21 cellular contexts compared by ENCODE assay signal in the genomic region with DNA sequence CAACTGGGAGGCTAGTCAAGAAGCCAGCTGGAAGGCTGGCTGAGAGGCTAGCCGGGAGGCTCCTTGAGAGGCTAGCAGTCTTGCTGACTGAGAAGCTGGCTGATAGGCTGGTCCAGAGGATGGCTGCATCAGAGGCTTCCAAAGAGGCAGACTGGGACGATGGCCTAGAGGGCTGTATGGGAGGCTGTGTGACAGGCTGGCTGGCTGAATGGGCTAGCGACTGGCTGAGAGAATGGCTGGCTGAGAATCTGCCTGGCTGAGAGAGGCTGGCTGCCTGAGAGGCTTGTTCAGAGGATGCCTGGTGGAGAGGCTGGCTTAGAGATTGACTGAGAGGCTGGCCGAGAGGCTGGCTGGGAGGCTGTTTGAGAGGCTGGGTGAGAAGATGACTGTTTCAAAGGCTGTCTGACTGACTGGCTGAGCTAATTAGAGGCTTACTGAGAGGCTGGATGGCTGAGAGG. TPM values are rescaled to one million over a fixed set of nuclear protein-coding genes. Genes with fewer than 3 reads are reported as not detected.
DNase-seq lines count a peak whose midpoint lies in the region; ATAC-seq, FAIRE-seq and TF ChIP-seq lines count a peak whose summit lies in the region.
"Had no signal": no experiment of that assay in that cellular context is flagged by ENCODE, and none has a peak within 500 bp of the region (broad histone marks: within the 10 kb centered on the region; RNA-seq: fewer than 3 reads in every experiment).

No MANE protein-coding gene starts in this region.

- peaks cover 26% of the 10 kb centered on the region for H3K27me3 Mint-ChIP-seq in activated T-cell treated with anti-CD3 and anti-CD28 coated beads, Interleukin-2, amount 50 U/mL, for 4 hours (ENCODE audit: low read depth)

- in situ Hi-C loops in K562 (cut with MboI): no loop called here

- TF ChIP-seq CTCF in K562 (IDR thresholded peaks at IDR 0.05 in 2 of 3, conservative IDR thresholded peaks at IDR 0.05 in 1 of 3; ENCODE audit: insufficient read depth in 2 of 3, low read depth in 1 of 3, low read length in 3 of 3) (no peak), right atrium auricular region (IDR thresholded peaks at IDR 0.05) (no peak), stomach (IDR thresholded peaks at IDR 0.05) (no peak)

- no peaks in the 10 kb centered on the region for H3K9me3 ChIP-seq in K562 (replicated peaks; ENCODE audit: control insufficient read depth, insufficient read depth, low read depth, low read length)
- H3K9me3 ChIP-seq in right atrium auricular region: no peaks in the 10 kb centered on the region
- H3K9me3 ChIP-seq in stomach: no peaks in the 10 kb centered on the region
- H3K9me3 ChIP-seq: Caco-2, MG63, psoas muscle had no signal

- H3K4me1 ChIP-seq in K562 (replicated peaks in 1 of 2; ENCODE audit: control insufficient read depth in 2 of 2, insufficient read depth in 2 of 2, low read length in 2 of 2) (peaks cover 0 to 13% of the 10 kb centered on the region in 2 experiments; a peak in 3 of 5 replicates), right atrium auricular region (peaks cover 0 to 28% of the 10 kb centered on the region in 2 donors), stomach (peaks cover 32 to 49% (median 36%) of the 10 kb centered on the region in 4 donors)
- H3K4me1 ChIP-seq: Caco-2, psoas muscle had no signal

- H4K20me1 ChIP-seq in K562 (replicated peaks; ENCODE audit: control insufficient read depth, insufficient read depth, low read length): no peaks in the 10 kb centered on the region

- ATAC-seq in K562 (peak; percentile 51), GM18520 (IDR thresholded peaks at IDR 0.05; ENCODE audit: unreplicated experiment) (no peak), GM18909 (IDR thresholded peaks at IDR 0.05; ENCODE audit: poor library complexity, unreplicated experiment) (no peak)
- no peak for ATAC-seq in activated T-cell treated with anti-CD3 and anti-CD28 coated beads, Interleukin-2, amount 50 U/mL, for 4 hours
- ATAC-seq: GM23338; stimulated activated effector memory CD8-positive, alpha-beta T cell treated with anti-CD3 and anti-CD28 coated beads, Interleukin-12 subunit alpha, Interleukin-12 subunit beta, amount 100 ng/mL, for 72 hours had no signal

- H3K27ac ChIP-seq in K562 (ENCODE audit: extremely low read depth, low read depth, low read length) (no peak overlapping the region), right atrium auricular region (peak overlapping the region; percentile 36 to 76), stomach (peak overlapping the region; percentile 46 to 78 (median 74))
- H3K27ac ChIP-seq: psoas muscle had no signal

- no peaks in the 10 kb centered on the region for H3K36me3 Mint-ChIP-seq in activated T-cell treated with anti-CD3 and anti-CD28 coated beads, Interleukin-2, amount 50 U/mL, for 4 hours (ENCODE audit: insufficient read depth)
- H3K36me3 Mint-ChIP-seq: memory B cell; stimulated activated effector memory CD8-positive, alpha-beta T cell treated with anti-CD3 and anti-CD28 coated beads, Interleukin-12 subunit alpha, Interleukin-12 subunit beta, amount 100 ng/mL, for 72 hours had no signal

- H3K27me3 ChIP-seq in K562 (ENCODE audit: control insufficient read depth in 2 of 2, insufficient read depth in 2 of 2, low read length in 2 of 2): peaks cover 7 to 50% of the 10 kb centered on the region in 2 experiments; a peak in 4 of 5 replicates
- no peaks in the 10 kb centered on the region for H3K27me3 ChIP-seq in right atrium auricular region
- H3K27me3 ChIP-seq in stomach: no peaks in the 10 kb centered on the region

- no peak overlapping the region for H3K4me3 Mint-ChIP-seq in activated T-cell treated with anti-CD3 and anti-CD28 coated beads, Interleukin-2, amount 50 U/mL, for 4 hours
- H3K4me3 Mint-ChIP-seq: activated naive CD4-positive, alpha-beta T cell treated with anti-CD3 and anti-CD28 coated beads for 36 hours; GM23338; memory B cell; naive B cell; stimulated activated effector memory CD8-positive, alpha-beta T cell treated with anti-CD3 and anti-CD28 coated beads, Interleukin-12 subunit alpha, Interleukin-12 subunit beta, amount 100 ng/mL, for 72 hours had no signal

- POLR2A ChIA-PET in K562 (lab: Yijun Ruan, JAX): interaction anchor here (0.6 to 1.3 kb wide), 4 partner anchors 16 to 1122 kb away, joined by 3 to 6 read pairs (median 4); no protein-coding TSS in a partner anchor

- intact Hi-C loops in K562 (cut with micrococcal nuclease): no loop called here
- intact Hi-C loops in stomach (cut with DNase I; ENCODE audit: low total_unique reads): no loop called here

- H3K36me3 ChIP-seq in K562 (ENCODE audit: control insufficient read depth, insufficient read depth, low read length) (no peaks in the 10 kb centered on the region), right atrium auricular region (no peaks in the 10 kb centered on the region), stomach (no peaks in the 10 kb centered on the region)
- H3K36me3 ChIP-seq: MG63 had no signal

- H3K9me3 Mint-ChIP-seq in activated T-cell treated with anti-CD3 and anti-CD28 coated beads, Interleukin-2, amount 50 U/mL, for 4 hours: no peaks in the 10 kb centered on the region
- H3K9me3 Mint-ChIP-seq: activated naive CD4-positive, alpha-beta T cell treated with anti-CD3 and anti-CD28 coated beads for 36 hours; GM23338; memory B cell; stimulated activated effector memory CD8-positive, alpha-beta T cell treated with anti-CD3 and anti-CD28 coated beads, Interleukin-12 subunit alpha, Interleukin-12 subunit beta, amount 100 ng/mL, for 72 hours had no signal

- FAIRE-seq in K562 (lab: Jason Lieb, UNC): no peak

- WGBS in K562 (ENCODE audit: insufficient coverage, low coverage, missing lambda C conversion rate): 2% methylated on average over 4 of the region's 4 CpGs
- WGBS in stomach, 5 donors: 53 to 74% (median 68%) methylated on average over 4 of the region's 4 CpGs

- no peak for TF ChIP-seq EP300 in K562 (IDR thresholded peaks at IDR 0.05; ENCODE audit: low read length)
- TF ChIP-seq EP300 in stomach (IDR thresholded peaks at IDR 0.05): no peak

- H3K4me3 ChIP-seq in K562: no peak overlapping the region
- no peak overlapping the region for H3K4me3 ChIP-seq in right atrium auricular region
- no peak overlapping the region for H3K4me3 ChIP-seq in stomach
- H3K4me3 ChIP-seq: GM23338, MG63, psoas muscle had no signal

- no TSS peak for BruUV-seq in K562 (replicated peaks; lab: Mats Ljungman, UMichigan)

- H3K4me2 ChIP-seq in K562 (ENCODE audit: insufficient read depth, low read length): no peak overlapping the region
- H3K4me2 ChIP-seq: GM23338 had no signal

- H3K79me2 ChIP-seq in K562 (ENCODE audit: control insufficient read depth, insufficient read depth, low read length): no peaks in the 10 kb centered on the region

- CTCF ChIA-PET in K562 (lab: Yijun Ruan, JAX; ENCODE audit: low intra/inter-chr PET ratio): no interaction called here

- H2AFZ ChIP-seq in K562 (ENCODE audit: low read depth, low read length): no peak overlapping the region
- H2AFZ ChIP-seq: GM23338 had no signal

- TF ChIP-seq POLR2A in K562 (conservative IDR thresholded peaks at IDR 0.05) (no peak), stomach (IDR thresholded peaks at IDR 0.05) (no peak)

- H3K9me1 ChIP-seq in K562 (ENCODE audit: control insufficient read depth, insufficient read depth, low read length): no peaks in the 10 kb centered on the region

- no peaks in the 10 kb centered on the region for H3K4me1 Mint-ChIP-seq in activated T-cell treated with anti-CD3 and anti-CD28 coated beads, Interleukin-2, amount 50 U/mL, for 4 hours (ENCODE audit: low read depth)
- H3K4me1 Mint-ChIP-seq: memory B cell; stimulated activated effector memory CD8-positive, alpha-beta T cell treated with anti-CD3 and anti-CD28 coated beads, Interleukin-12 subunit alpha, Interleukin-12 subunit beta, amount 100 ng/mL, for 72 hours had no signal

- DNase-seq in NCI-H2227 (lab: John Stamatoyannopoulos, UW; ENCODE audit: unreplicated experiment) (peak; percentile 52), K562 (ENCODE audit: extremely low read depth in 1 of 4, low spot score in 3 of 4) (no peak), right atrium auricular region (ENCODE audit: low spot score) (no peak), stomach (no peak)
- no peak for DNase-seq in activated T-cell treated with anti-CD3 and anti-CD28 coated beads, Interleukin-2, amount 50 U/mL, for 4 hours
- DNase-seq: activated naive CD4-positive, alpha-beta T cell treated with anti-CD3 and anti-CD28 coated beads for 36 hours; Caco-2; dermis blood vessel endothelial cell; erythroblast; naive B cell; NCI-H1930; SIG-M5 had no signal

- peak overlapping the region in 1 of 2 experiments; percentile 87; a peak in 2 of 4 replicates for H3K9ac ChIP-seq in K562 (ENCODE audit: insufficient read depth in 1 of 2, low read depth in 2 of 2, low read length in 2 of 2)

- TF ChIP-seq RAD21 in K562 (CRISPR knock-in tag; conservative IDR thresholded peaks at IDR 0.05 in 1 of 2, IDR thresholded peaks at IDR 0.05 in 1 of 2): no peak

RNA-seq across cellular contexts. Expression of a gene that starts 34.8 kb away (rescaled TPM):
- not detected in 2 replicates for total RNA-seq in K562 (2011; cell fraction: chromatin; rRNA removed; ENCODE audit: low replicate concordance)
- total RNA-seq in K562 (2011; cell fraction: nucleolus; rRNA removed): not detected in 2 replicates
- not detected in 2 replicates for total RNA-seq in K562 (2011; cell fraction: nucleoplasm; rRNA removed)
- 0.16 TPM in 1 of 2 replicates, not detected in the other for total RNA-seq in K562 (2014; rRNA removed)
- 0.22 and 0.69 TPM in 2 replicates for total RNA-seq in K562 (2014; rRNA removed; fragmentation: Illumina TruSeq; extraction: Trizol)
- not detected in 2 replicates for total RNA-seq in K562 (2015; rRNA removed; fragmentation: Illumina TruSeq; extraction: Trizol)
- total RNA-seq in K562 (2021): 0.40 and 0.89 TPM in 2 replicates
- not detected in 2 replicates for polyA plus RNA-seq in K562 (2011; rRNA removed)
- polyA plus RNA-seq in K562 (2011; cell fraction: cytosol; rRNA removed): not detected in 2 replicates
- not detected in 2 replicates for polyA plus RNA-seq in K562 (2011; cell fraction: nucleus; rRNA removed)
- polyA plus RNA-seq in K562 (2012): 0.36 and 6.4 TPM in 2 replicates
- 0.06 and 0.10 TPM in 2 replicates for polyA plus RNA-seq in K562 (2014; fragmentation: Illumina TruSeq; extraction: Trizol)
- under 1 TPM; 0.45 to 0.64 TPM for polyA plus RNA-seq in K562 (2014; fragmentation: Nextera tagmentation; extraction: Ambion mirVana)
- 0.68 TPM in 1 of 2 replicates, not detected in the other for polyA plus RNA-seq in K562 (2014; rRNA removed)
- not detected in 2 replicates for polyA minus RNA-seq in K562 (2011; rRNA and poly(A)+ RNA removed)
- not detected in 2 replicates for polyA minus RNA-seq in K562 (2011; cell fraction: cytosol; rRNA and poly(A)+ RNA removed)
- not detected in 2 replicates for polyA minus RNA-seq in K562 (2011; cell fraction: nucleus; rRNA and poly(A)+ RNA removed)
- total RNA-seq in right atrium auricular region: not detected
- 1 to 10 TPM in 1 of 5 donors, not detected in 4; 1.8 TPM for total RNA-seq in stomach
- polyA plus RNA-seq in stomach: under 1 TPM in 1 of 3 donors, not detected in 2; 0.20 TPM
- under 1 TPM in 1 of 3 donors, not detected in 2; 0.22 TPM for total RNA-seq in activated T-cell treated with anti-CD3 and anti-CD28 coated beads, Interleukin-2, amount 50 U/mL, for 4 hours
- total RNA-seq: activated naive CD4-positive, alpha-beta T cell treated with anti-CD3 and anti-CD28 coated beads for 36 hours; glomerular endothelial cell; GM23338; psoas muscle; T-helper 1 cell treated with Interleukin-12 subunit alpha and Interleukin-12 subunit beta and Interleukin-4 antibody, amounts not matched to agents 30 ng/mL and 1 ng/mL, for 36 hours had no signal
- polyA plus RNA-seq: GM23338 had no signal
